In genomic region chr1:174376030-174376429, GRCh38 we compare ENCODE assay signal across 8 cellular contexts.
"Had no signal": no experiment of that assay in that cellular context is flagged by ENCODE, and none has a peak within 500 bp of the region (broad histone marks: within the 10 kb centered on the region; RNA-seq: fewer than 3 reads in every experiment).

No MANE protein-coding gene starts in this region.

- ATAC-seq: HCT116 had no signal

- H3K4me3 ChIP-seq: GM23248, HAP-1 had no signal

- H3K4me1 ChIP-seq: HAP-1 had no signal

- H3K27ac ChIP-seq: GM23248, KMS-11 had no signal

- H3K36me3 ChIP-seq: HAP-1 had no signal

- H3K9me3 ChIP-seq: HAP-1 had no signal

- DNase-seq: GM23248, GOT3, H7, IMR-90, KBM-7 had no signal
